ENCODE assay signal across 32 cellular contexts in the genomic region with DNA sequence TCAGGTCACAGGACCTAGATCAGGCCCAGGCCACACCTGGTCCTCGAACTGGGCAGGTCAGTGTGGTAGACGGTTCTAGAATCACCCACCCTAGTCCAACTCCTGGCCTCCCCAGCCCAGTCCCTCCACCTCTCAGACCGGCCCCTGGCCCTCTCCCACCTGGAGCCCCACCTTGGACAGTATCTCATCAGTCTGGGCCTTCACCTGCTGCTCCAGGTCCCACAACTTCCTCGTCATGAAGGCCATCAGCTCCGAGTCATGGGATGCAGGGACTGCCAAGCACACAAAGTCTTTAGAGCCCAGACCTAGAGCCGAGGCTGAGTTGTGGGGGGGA. TPM values are rescaled to one million over a fixed set of nuclear protein-coding genes. Genes with fewer than 3 reads are reported as not detected.
"Had no signal": no experiment of that assay in that cellular context is flagged by ENCODE, and none has a peak within 500 bp of the region (broad histone marks: within the 10 kb centered on the region; RNA-seq: fewer than 3 reads in every experiment).

No MANE protein-coding gene starts in this region.

- H3K4me3 Mint-ChIP-seq: activated B cell treated with CpG ODN at 0.5 μM for 24 hours; activated CD4-positive, alpha-beta T cell treated with anti-CD3 and anti-CD28 coated beads for 36 hours; activated T-cell treated with anti-CD3 and anti-CD28 coated beads, Interleukin-2, amount 50 U/mL, for 24 hours; activated T-helper 17 cell treated with anti-CD3 and anti-CD28 coated beads, Interleukin-2, amount 50 U/mL, for 72 hours; immature natural killer cell; nephron; stimulated activated naive B cell treated with anti-CD40 and anti-IgM and Interleukin-4, amounts not matched to agents 10 μg/mL and 1 μg/mL and 100 μg/mL, for 72 hours; T-helper 1 cell treated with Interleukin-12 subunit alpha and Interleukin-12 subunit beta and Interleukin-4 antibody, amounts not matched to agents 30 μg/mL and 1 μg/mL, for 36 hours had no signal

- H3K36me3 Mint-ChIP-seq: activated naive CD4-positive, alpha-beta T cell treated with anti-CD3 and anti-CD28 coated beads, Interleukin-2, amount 50 U/mL, for 72 hours had no signal

- H3K27me3 ChIP-seq: breast epithelium, foreskin keratinocyte, hepatocyte, transverse colon, uterus had no signal

- ATAC-seq: activated CD4-positive, alpha-beta T cell treated with anti-CD3 and anti-CD28 coated beads for 36 hours; activated naive CD4-positive, alpha-beta T cell treated with anti-CD3 and anti-CD28 coated beads, Interleukin-2, amount 50 U/mL, for 72 hours; activated T-helper 17 cell treated with anti-CD3 and anti-CD28 coated beads, Interleukin-2, amount 50 U/mL, for 72 hours; foreskin keratinocyte; left ventricle myocardium superior; sciatic nerve; stimulated activated naive B cell treated with anti-CD40 and anti-IgM and Interleukin-4, amounts not matched to agents 10 μg/mL and 1 μg/mL and 100 μg/mL, for 72 hours had no signal

- DNase-seq: activated B cell treated with CpG ODN at 0.5 μM for 24 hours; activated CD4-positive, alpha-beta T cell treated with anti-CD3 and anti-CD28 coated beads for 36 hours; activated CD4-positive, alpha-beta T cell treated with anti-CD3 and anti-CD28 coated beads, Interleukin-2, amount 50 U/mL, for 4 hours; activated CD8-positive, alpha-beta memory T cell treated with anti-CD3 and anti-CD28 coated beads for 24 hours; activated CD8-positive, alpha-beta memory T cell treated with anti-CD3 and anti-CD28 coated beads, Interleukin-2, amount 50 U/mL, for 4 hours; activated T-cell treated with anti-CD3 and anti-CD28 coated beads, Interleukin-2, amount 50 U/mL, for 24 hours; cerebellar nuclear complex; immature natural killer cell; kidney glomerular epithelial cell; left ventricle myocardium superior; nucleus accumbens; stimulated activated CD4-positive, alpha-beta T cell treated with anti-CD3 and anti-CD28 coated beads, Interleukin-15, amount 100 ng/mL, for 24 hours; stimulated activated CD4-positive, alpha-beta T cell treated with anti-CD3 and anti-CD28 coated beads, Interleukin-2, amount 100 ng/mL, for 48 hours; stimulated activated CD8-positive, alpha-beta memory T cell treated with anti-CD3 and anti-CD28 coated beads, Interleukin-4, amount 100 ng/mL, for 48 hours; stimulated activated naive B cell treated with anti-CD40 and anti-IgM and Interleukin-4, amounts not matched to agents 10 μg/mL and 1 μg/mL and 100 μg/mL, for 72 hours; T1000; transverse colon; uterus had no signal

- H3K9me3 Mint-ChIP-seq: activated B cell treated with CpG ODN at 0.5 μM for 24 hours; activated naive CD4-positive, alpha-beta T cell treated with anti-CD3 and anti-CD28 coated beads, Interleukin-2, amount 50 U/mL, for 72 hours; activated T-cell treated with anti-CD3 and anti-CD28 coated beads, Interleukin-2, amount 50 U/mL, for 24 hours; activated T-helper 17 cell treated with anti-CD3 and anti-CD28 coated beads, Interleukin-2, amount 50 U/mL, for 72 hours; immature natural killer cell; nephron; stimulated activated naive B cell treated with anti-CD40 and anti-IgM and Interleukin-4, amounts not matched to agents 10 μg/mL and 1 μg/mL and 100 μg/mL, for 72 hours; T-helper 1 cell treated with Interleukin-12 subunit alpha and Interleukin-12 subunit beta and Interleukin-4 antibody, amounts not matched to agents 30 μg/mL and 1 μg/mL, for 36 hours had no signal

- H3K27me3 Mint-ChIP-seq: activated B cell treated with CpG ODN at 0.5 μM for 24 hours; activated CD4-positive, alpha-beta T cell treated with anti-CD3 and anti-CD28 coated beads for 36 hours; activated T-cell treated with anti-CD3 and anti-CD28 coated beads, Interleukin-2, amount 50 U/mL, for 24 hours; activated T-helper 17 cell treated with anti-CD3 and anti-CD28 coated beads, Interleukin-2, amount 50 U/mL, for 72 hours; stimulated activated naive B cell treated with anti-CD40 and anti-IgM and Interleukin-4, amounts not matched to agents 10 μg/mL and 1 μg/mL and 100 μg/mL, for 72 hours had no signal

- H3K4me1 Mint-ChIP-seq: nephron had no signal

- H3K27ac ChIP-seq: breast epithelium, coronary artery, foreskin keratinocyte, hepatocyte, parathyroid adenoma, transverse colon, uterus had no signal

- H3K4me3 ChIP-seq: breast epithelium, coronary artery, hepatocyte, smooth muscle cell, transverse colon, uterus had no signal

- H3K27ac Mint-ChIP-seq: activated B cell treated with CpG ODN at 0.5 μM for 24 hours; activated CD4-positive, alpha-beta T cell treated with anti-CD3 and anti-CD28 coated beads for 36 hours; activated T-cell treated with anti-CD3 and anti-CD28 coated beads, Interleukin-2, amount 50 U/mL, for 24 hours; activated T-helper 17 cell treated with anti-CD3 and anti-CD28 coated beads, Interleukin-2, amount 50 U/mL, for 72 hours; nephron; stimulated activated naive B cell treated with anti-CD40 and anti-IgM and Interleukin-4, amounts not matched to agents 10 μg/mL and 1 μg/mL and 100 μg/mL, for 72 hours; T-helper 1 cell treated with Interleukin-12 subunit alpha and Interleukin-12 subunit beta and Interleukin-4 antibody, amounts not matched to agents 30 μg/mL and 1 μg/mL, for 36 hours had no signal

RNA-seq across cellular contexts. Expression of gene CD52, which starts 20.0 kb away (rescaled TPM):
- total RNA-seq: glomerular endothelial cell, renal cortical epithelial cell, smooth muscle cell, temporal lobe had no signal

RNA-seq across cellular contexts. Expression of gene CRYBG2, which starts 56.2 kb away (rescaled TPM):
- total RNA-seq: glomerular endothelial cell, left ventricle myocardium superior, sciatic nerve had no signal
